Comparison of ENCODE assay signal across 10 cellular contexts in genomic region chr5:151060742-151061141, GRCh38. TPM values are rescaled to one million over a fixed set of nuclear protein-coding genes. Genes with fewer than 3 reads are reported as not detected.
DNase-seq lines count a peak whose midpoint lies in the region; ATAC-seq, FAIRE-seq and TF ChIP-seq lines count a peak whose summit lies in the region.
"Had no signal": no experiment of that assay in that cellular context is flagged by ENCODE, and none has a peak within 500 bp of the region (broad histone marks: within the 10 kb centered on the region; RNA-seq: fewer than 3 reads in every experiment).

No MANE protein-coding gene starts in this region.

- H3K9ac ChIP-seq in kidney (ENCODE audit: low read length in 2 of 2) (peak overlapping the region in 1 of 2 donors; percentile 10), PC-3 (ENCODE audit: low read length) (no peak overlapping the region)

- H3K36me3 Mint-ChIP-seq in activated naive CD4-positive, alpha-beta T cell treated with anti-CD3 and anti-CD28 coated beads for 36 hours (ENCODE audit: low read depth) = peaks cover 60% of the 10 kb centered on the region
- peaks cover 98% of the 10 kb centered on the region for H3K36me3 Mint-ChIP-seq in activated T-helper 2 cell treated with anti-CD3 and anti-CD28 coated beads, Interferon-gamma antibody, Interleukin-2, Interleukin-4, amounts not matched to agents 10 μg/mL and 5 μg/mL and 100 μg/mL, durations not matched to agents 14 hours and 24 hours and 36 hours (ENCODE audit: low read depth)

- WGBS in thyroid gland, 2 donors = 78 to 79% methylated on average over 6 of the region's 6 CpGs

- no peak overlapping the region for H3K4me3 ChIP-seq in kidney (ENCODE audit: low read length in 2 of 2)
- no peak overlapping the region for H3K4me3 ChIP-seq in thyroid gland (replicated peaks in 1 of 3)
- no peak overlapping the region for H3K4me3 ChIP-seq in PC-3 (ENCODE audit: low read length)

- no peak overlapping the region for H3K4me2 ChIP-seq in PC-3 (ENCODE audit: low read length)

- no peaks in the 10 kb centered on the region for H3K27me3 ChIP-seq in thyroid gland
- H3K27me3 ChIP-seq in PC-3 (ENCODE audit: low read length) = no peaks in the 10 kb centered on the region

- CTCF ChIA-PET in activated naive CD4-positive, alpha-beta T cell treated with anti-CD3 and anti-CD28 coated beads for 36 hours (lab: Charles Lee) = interaction anchor here (1.3 to 4.7 kb wide), 3 partner anchors 9 to 55 kb away, joined by 4 to 34 read pairs (median 7); no protein-coding TSS in a partner anchor
- CTCF ChIA-PET in PC-3 (lab: Charles Lee) = no interaction called here

- peak overlapping the region; percentile 93 for H3K27ac Mint-ChIP-seq in activated naive CD4-positive, alpha-beta T cell treated with anti-CD3 and anti-CD28 coated beads for 36 hours
- H3K27ac Mint-ChIP-seq in activated T-helper 2 cell treated with anti-CD3 and anti-CD28 coated beads, Interferon-gamma antibody, Interleukin-2, Interleukin-4, amounts not matched to agents 10 μg/mL and 5 μg/mL and 100 μg/mL, durations not matched to agents 14 hours and 24 hours and 36 hours = peak overlapping the region; percentile 83

- no peak for TF ChIP-seq CTCF in kidney (IDR thresholded peaks at IDR 0.05; ENCODE audit: borderline replicate concordance, extremely low read depth, insufficient read depth)
- TF ChIP-seq CTCF in thyroid gland (IDR thresholded peaks at IDR 0.05) = no peak
- TF ChIP-seq CTCF in PC-3 (conservative IDR thresholded peaks at IDR 0.05; ENCODE audit: low read depth, low read length) = no peak

- H2AFZ ChIP-seq in PC-3 (ENCODE audit: low read length) = no peak overlapping the region

- H3K9me3 ChIP-seq in kidney (ENCODE audit: control insufficient read depth in 1 of 2, low read length in 2 of 2) (no peaks in the 10 kb centered on the region), thyroid gland (no peaks in the 10 kb centered on the region), PC-3 (ENCODE audit: low read length) (no peaks in the 10 kb centered on the region)

- no peak for TF ChIP-seq POLR2A in thyroid gland (IDR thresholded peaks at IDR 0.05)

- no peaks in the 10 kb centered on the region for H3F3A ChIP-seq in PC-3 (ENCODE audit: low read length, unreplicated experiment)

- H3K4me1 ChIP-seq in kidney (ENCODE audit: control insufficient read depth in 1 of 2, insufficient read depth in 1 of 2, low read depth in 1 of 2, low read length in 2 of 2) = peaks cover 52 to 53% of the 10 kb centered on the region in 2 donors
- H3K4me1 ChIP-seq in thyroid gland = peaks cover 44 to 70% of the 10 kb centered on the region in 2 donors
- peaks cover 25% of the 10 kb centered on the region for H3K4me1 ChIP-seq in PC-3 (ENCODE audit: insufficient read depth, low read length)

- intact Hi-C loops in activated naive CD4-positive, alpha-beta T cell treated with anti-CD3 and anti-CD28 coated beads for 36 hours (cut with micrococcal nuclease) = loop anchor here (1.0 kb wide), 3 partner anchors 18 to 38 kb away; no protein-coding TSS in a partner anchor
- intact Hi-C loops in activated T-helper 2 cell treated with anti-CD3 and anti-CD28 coated beads, Interferon-gamma antibody, Interleukin-2, Interleukin-4, amounts not matched to agents 10 μg/mL and 5 μg/mL and 100 μg/mL, durations not matched to agents 14 hours and 24 hours and 36 hours (cut with micrococcal nuclease) = no loop called here
- intact Hi-C loops in kidney (cut with DNase I) = loop anchor here (5.0 kb wide), 1 partner anchor 42 kb away; no protein-coding TSS in a partner anchor
- intact Hi-C loops in thyroid gland (cut with DNase I) = loop anchor here (5.0 kb wide), 1 partner anchor 192 kb away; the partner anchor contains the start of gene GM2A
- intact Hi-C loops in PC-3 (cut with micrococcal nuclease) = no loop called here

- H3K9me3 Mint-ChIP-seq in activated naive CD4-positive, alpha-beta T cell treated with anti-CD3 and anti-CD28 coated beads for 36 hours = no peaks in the 10 kb centered on the region
- no peaks in the 10 kb centered on the region for H3K9me3 Mint-ChIP-seq in activated T-helper 2 cell treated with anti-CD3 and anti-CD28 coated beads, Interferon-gamma antibody, Interleukin-2, Interleukin-4, amounts not matched to agents 10 μg/mL and 5 μg/mL and 100 μg/mL, durations not matched to agents 14 hours and 24 hours and 36 hours

- H4K20me1 ChIP-seq in PC-3 (ENCODE audit: low read length) = peaks cover 14% of the 10 kb centered on the region; the same call in 1 of the 2 replicates

- FAIRE-seq in kidney (lab: Jason Lieb, UNC) (no peak), RCC 7860 (lab: Jason Lieb, UNC) (no peak)
- FAIRE-seq: TTC549 had no signal

- DNase-seq in activated naive CD4-positive, alpha-beta T cell treated with anti-CD3 and anti-CD28 coated beads for 36 hours = no peak
- no peak for DNase-seq in activated naive CD4-positive, alpha-beta T cell treated with anti-CD3 and anti-CD28 coated beads, Interleukin-2, amount 50 U/mL, for 16 hours
- no peak for DNase-seq in activated T-helper 2 cell treated with anti-CD3 and anti-CD28 coated beads, Interferon-gamma antibody, Interleukin-2, Interleukin-4, amounts not matched to agents 10 μg/mL and 5 μg/mL and 100 μg/mL, durations not matched to agents 14 hours and 24 hours and 36 hours (ENCODE audit: low spot score)
- DNase-seq in kidney (peak; percentile 85), thyroid gland (no peak), PC-3 (no peak), RCC 7860 (ENCODE audit: low spot score) (no peak)
- DNase-seq: cerebellar nuclear complex had no signal

- H3K4me3 Mint-ChIP-seq in activated naive CD4-positive, alpha-beta T cell treated with anti-CD3 and anti-CD28 coated beads for 36 hours = no peak overlapping the region
- H3K4me3 Mint-ChIP-seq in activated T-helper 2 cell treated with anti-CD3 and anti-CD28 coated beads, Interferon-gamma antibody, Interleukin-2, Interleukin-4, amounts not matched to agents 10 μg/mL and 5 μg/mL and 100 μg/mL, durations not matched to agents 14 hours and 24 hours and 36 hours (ENCODE audit: low read depth) = no peak overlapping the region

- peak overlapping the region; percentile 42 to 71 for H3K27ac ChIP-seq in kidney (ENCODE audit: low read depth in 2 of 2, low read length in 2 of 2)
- H3K27ac ChIP-seq in thyroid gland = peak overlapping the region; percentile 78 to 92 (median 91)
- H3K27ac ChIP-seq in PC-3 (ENCODE audit: low read length) = no peak overlapping the region

- no TSS peak for BruUV-seq in PC-3 (replicated peaks; lab: Mats Ljungman, UMichigan)

- peaks cover 65% of the 10 kb centered on the region for H3K4me1 Mint-ChIP-seq in activated naive CD4-positive, alpha-beta T cell treated with anti-CD3 and anti-CD28 coated beads for 36 hours (ENCODE audit: low read depth)
- peaks cover 60% of the 10 kb centered on the region for H3K4me1 Mint-ChIP-seq in activated T-helper 2 cell treated with anti-CD3 and anti-CD28 coated beads, Interferon-gamma antibody, Interleukin-2, Interleukin-4, amounts not matched to agents 10 μg/mL and 5 μg/mL and 100 μg/mL, durations not matched to agents 14 hours and 24 hours and 36 hours (ENCODE audit: low read depth)

- H3K79me2 ChIP-seq in PC-3 (ENCODE audit: low read length) = peaks cover 24% of the 10 kb centered on the region

- H3K9me2 ChIP-seq in PC-3 (replicated peaks; ENCODE audit: low read length) = no peaks in the 10 kb centered on the region

- POLR2A ChIA-PET in PC-3 (lab: Charles Lee; ENCODE audit: unreplicated experiment) = no interaction called here

- ATAC-seq in GM18502 (IDR thresholded peaks at IDR 0.05; ENCODE audit: poor library complexity, unreplicated experiment) (no peak), PC-3 (no peak)

- no peaks in the 10 kb centered on the region for H3K27me3 Mint-ChIP-seq in activated naive CD4-positive, alpha-beta T cell treated with anti-CD3 and anti-CD28 coated beads for 36 hours (ENCODE audit: low read depth)
- no peaks in the 10 kb centered on the region for H3K27me3 Mint-ChIP-seq in activated T-helper 2 cell treated with anti-CD3 and anti-CD28 coated beads, Interferon-gamma antibody, Interleukin-2, Interleukin-4, amounts not matched to agents 10 μg/mL and 5 μg/mL and 100 μg/mL, durations not matched to agents 14 hours and 24 hours and 36 hours (ENCODE audit: low read depth)

- H3K36me3 ChIP-seq in kidney (ENCODE audit: control insufficient read depth in 1 of 2, insufficient read depth in 2 of 2, low read length in 2 of 2) (peaks cover 33 to 67% of the 10 kb centered on the region in 2 donors), thyroid gland (peaks cover 0 to 8% of the 10 kb centered on the region in 2 donors), PC-3 (ENCODE audit: low read depth, low read length) (peaks cover 46% of the 10 kb centered on the region)

RNA-seq across cellular contexts. Expression of gene TNIP1, which starts 20.1 kb away (rescaled TPM):
- total RNA-seq in activated naive CD4-positive, alpha-beta T cell treated with anti-CD3 and anti-CD28 coated beads for 36 hours = 100 to 1,000 TPM; 238 to 263 TPM
- total RNA-seq in activated T-helper 2 cell treated with anti-CD3 and anti-CD28 coated beads, Interferon-gamma antibody, Interleukin-2, Interleukin-4, amounts not matched to agents 10 μg/mL and 5 μg/mL and 100 μg/mL, durations not matched to agents 14 hours and 24 hours and 36 hours = 473 and 477 TPM in 2 replicates
- 132 TPM for total RNA-seq in kidney
- polyA plus RNA-seq in kidney (ENCODE audit: insufficient read depth, low read depth, low replicate concordance) = 109 TPM
- 100 to 1,000 TPM in 1 of 4 donors, 10 to 100 TPM in 3; 74.4 to 115 (median 94.7) TPM for total RNA-seq in thyroid gland
- total RNA-seq in PC-3 (2014; rRNA removed) = 90.0 and 139 TPM in 2 replicates

RNA-seq across cellular contexts. Expression of gene GPX3, which starts 40.4 kb away (rescaled TPM):
- not detected for total RNA-seq in activated naive CD4-positive, alpha-beta T cell treated with anti-CD3 and anti-CD28 coated beads for 36 hours
- 0.46 TPM in 1 of 2 replicates, not detected in the other for total RNA-seq in activated T-helper 2 cell treated with anti-CD3 and anti-CD28 coated beads, Interferon-gamma antibody, Interleukin-2, Interleukin-4, amounts not matched to agents 10 μg/mL and 5 μg/mL and 100 μg/mL, durations not matched to agents 14 hours and 24 hours and 36 hours
- total RNA-seq in kidney (1,327 TPM), thyroid gland (over 10,000 TPM in 1 of 4 donors, 1,000 to 10,000 TPM in 3; 2,730 to 12,549 (median 7,201) TPM), PC-3 (2014; rRNA removed) (not detected in 2 replicates)
- polyA plus RNA-seq in kidney (ENCODE audit: insufficient read depth, low read depth, low replicate concordance) = 27,893 TPM

Comparison
In these comparisons a context has a peak if more than half of its experiments do, and no peak if none do; other contexts are left out.
1. RNA of gene GPX3, which starts 40.4 kb away (total RNA-seq): 2,730 to 12,549 TPM in thyroid gland and 1,327 TPM in kidney (single experiment); not detected in activated naive CD4-positive, alpha-beta T cell treated with anti-CD3 and anti-CD28 coated beads for 36 hours, 0.46 TPM in activated T-helper 2 cell treated with anti-CD3 and anti-CD28 coated beads, Interferon-gamma antibody, Interleukin-2, Interleukin-4, amounts not matched to agents 10 μg/mL and 5 μg/mL and 100 μg/mL, durations not matched to agents 14 hours and 24 hours and 36 hours and not detected in PC-3; every median in the first group is over 100 times any median in the second.
2. intact Hi-C loops: an anchor here in activated naive CD4-positive, alpha-beta T cell treated with anti-CD3 and anti-CD28 coated beads for 36 hours (1.0 kb wide), kidney (5.0 kb wide) and thyroid gland (5.0 kb wide); none called in activated T-helper 2 cell treated with anti-CD3 and anti-CD28 coated beads, Interferon-gamma antibody, Interleukin-2, Interleukin-4, amounts not matched to agents 10 μg/mL and 5 μg/mL and 100 μg/mL, durations not matched to agents 14 hours and 24 hours and 36 hours and PC-3.